ENCODE assay signal across 8 cellular contexts in genomic region chr11:17405232-17406005, GRCh38. TPM values are rescaled to one million over a fixed set of nuclear protein-coding genes. Genes with fewer than 3 reads are reported as not detected.
A peak's percentile ranks its signal among the peaks of the same experiment; 100 is the strongest.
DNase-seq lines count a peak whose midpoint lies in the region; ATAC-seq, FAIRE-seq and TF ChIP-seq lines count a peak whose summit lies in the region.

No MANE protein-coding gene starts in this region.

- no peaks in the 10 kb centered on the region for H3K27me3 ChIP-seq in BLaER1 treated with 17β-estradiol and CSF1 and Interleukin-3, amounts not matched to agents 10 nM and 100 nM

- H3K27me3 Mint-ChIP-seq in type B pancreatic cell = peaks cover 2% of the 10 kb centered on the region

- peak overlapping the region in 10 of 11 experiments; percentile 54 to 81 (median 72); a peak in 20 of 22 replicates for H3K27ac ChIP-seq in BLaER1 treated with 17β-estradiol and CSF1 and Interleukin-3, amounts not matched to agents 10 nM and 100 nM

- H3K9me3 Mint-ChIP-seq in type B pancreatic cell = no peaks in the 10 kb centered on the region

- H4K20me1 ChIP-seq in BLaER1 treated with 17β-estradiol and CSF1 and Interleukin-3, amounts not matched to agents 10 nM and 100 nM = no peaks in the 10 kb centered on the region

- H3K4me1 ChIP-seq in BLaER1 treated with 17β-estradiol and CSF1 and Interleukin-3, amounts not matched to agents 10 nM and 100 nM = peaks cover 24 to 76% (median 67%) of the 10 kb centered on the region in 10 experiments

- H3K9me3 ChIP-seq in BLaER1 treated with 17β-estradiol and CSF1 and Interleukin-3, amounts not matched to agents 10 nM and 100 nM (replicated peaks in 1 of 11) = no peaks in the 10 kb centered on the region

- H3K4me2 ChIP-seq in BLaER1 treated with 17β-estradiol and CSF1 and Interleukin-3, amounts not matched to agents 10 nM and 100 nM = peak overlapping the region; percentile 65 to 92 (median 83)

- no peak overlapping the region for H3K4me3 Mint-ChIP-seq in type B pancreatic cell

- TF ChIP-seq CTCF in type B pancreatic cell (conservative IDR thresholded peaks at IDR 0.05) = peak; percentile 45

- peak overlapping the region; percentile 55 for H3K27ac Mint-ChIP-seq in type B pancreatic cell

- no peaks in the 10 kb centered on the region for H3K36me3 ChIP-seq in BLaER1 treated with 17β-estradiol and CSF1 and Interleukin-3, amounts not matched to agents 10 nM and 100 nM

- DNase-seq in anterior cingulate cortex (lab: John Stamatoyannopoulos, UW) = peak in 54 of 58 donors; percentile 8 to 87 (median 48)
- DNase-seq in type B pancreatic cell (ENCODE audit: extremely low spot score, unreplicated experiment) = no peak
- DNase-seq in NOMO-1 treated with DMSO at 0.1 percent for 48 hours (lab: John Stamatoyannopoulos, UW; ENCODE audit: unreplicated experiment) = no peak
- no peak for DNase-seq in T1000 (lab: John Stamatoyannopoulos, UW)

- FAIRE-seq in islet of Langerhans (lab: Jason Lieb, UNC) = peak; percentile 69

- H3K9ac ChIP-seq in BLaER1 treated with 17β-estradiol and CSF1 and Interleukin-3, amounts not matched to agents 10 nM and 100 nM = peak overlapping the region in 10 of 11 experiments; percentile 27 to 69 (median 60); a peak in 17 of 22 replicates

- peaks cover 8% of the 10 kb centered on the region for H3K4me1 Mint-ChIP-seq in type B pancreatic cell (ENCODE audit: unreplicated experiment)

- ATAC-seq in HG03139 (IDR thresholded peaks at IDR 0.05; ENCODE audit: unreplicated experiment) = peak; percentile 58
- no peak for ATAC-seq in HG03565 (IDR thresholded peaks at IDR 0.05; ENCODE audit: unreplicated experiment)

- peak overlapping the region in 4 of 10 experiments; percentile 18 to 37 (median 24); a peak in 5 of 20 replicates for H3K4me3 ChIP-seq in BLaER1 treated with 17β-estradiol and CSF1 and Interleukin-3, amounts not matched to agents 10 nM and 100 nM

- H3K36me3 Mint-ChIP-seq in type B pancreatic cell = no peaks in the 10 kb centered on the region

RNA-seq across cellular contexts. Expression of gene KCNJ11, which starts 17.0 kb away (rescaled TPM):
- total RNA-seq in type B pancreatic cell (ENCODE audit: low replicate concordance) = 18.6 and 25.4 TPM in 2 replicates

RNA-seq across cellular contexts. Expression of gene NCR3LG1, which starts 53.8 kb away (rescaled TPM):
- total RNA-seq in type B pancreatic cell (ENCODE audit: low replicate concordance) = 6.0 and 12.3 TPM in 2 replicates

Comparison
In these comparisons a context has a peak if more than half of its experiments do, and no peak if none do; other contexts are left out.
1. DNase-seq: peak in anterior cingulate cortex (54 of 58); none in type B pancreatic cell (single experiment), NOMO-1 treated with DMSO at 0.1 percent for 48 hours (single experiment) and T1000 (single experiment).